ENCODE assay signal across 13 cellular contexts in genomic region chr1:16075337-16076002, GRCh38. TPM values are rescaled to one million over a fixed set of nuclear protein-coding genes. Genes with fewer than 3 reads are reported as not detected.
DNase-seq lines count a peak whose midpoint lies in the region; ATAC-seq lines count a peak whose summit lies in the region.
"Had no signal": no experiment of that assay in that cellular context is flagged by ENCODE, and none has a peak within 500 bp of the region (broad histone marks: within the 10 kb centered on the region; RNA-seq: fewer than 3 reads in every experiment).

No MANE protein-coding gene starts in this region.

- H3K4me3 Mint-ChIP-seq in activated CD8-positive, alpha-beta memory T cell treated with anti-CD3 and anti-CD28 coated beads, Interleukin-2, amount 10 ng/mL, durations not matched to agents 7 days and 5 days: no peak overlapping the region
- H3K4me3 Mint-ChIP-seq in T-helper 2 cell treated with Interferon-gamma antibody and Interleukin-4, amounts not matched to agents 5 μg/mL and 100 μg/mL, for 36 hours: no peak overlapping the region

- ATAC-seq in activated CD8-positive, alpha-beta memory T cell treated with anti-CD3 and anti-CD28 coated beads, Interleukin-2, amount 10 ng/mL, durations not matched to agents 7 days and 5 days: no peak

- no peaks in the 10 kb centered on the region for H3K9me3 ChIP-seq in SJSA1 (replicated peaks)
- no peaks in the 10 kb centered on the region for H3K9me3 ChIP-seq in trophoblast cell (ENCODE audit: insufficient read depth, low read depth, low read length)

- no peak overlapping the region for H2BK5ac ChIP-seq in trophoblast cell (ENCODE audit: low read depth, low read length, poor library complexity)

- peaks cover 32% of the 10 kb centered on the region for H3K27me3 Mint-ChIP-seq in activated CD8-positive, alpha-beta memory T cell treated with anti-CD3 and anti-CD28 coated beads, Interleukin-2, amount 10 ng/mL, durations not matched to agents 7 days and 5 days
- peaks cover 32% of the 10 kb centered on the region for H3K27me3 Mint-ChIP-seq in T-helper 2 cell treated with Interferon-gamma antibody and Interleukin-4, amounts not matched to agents 5 μg/mL and 100 μg/mL, for 36 hours (ENCODE audit: low read depth)

- H2AK5ac ChIP-seq in trophoblast cell (ENCODE audit: low read length): no peak overlapping the region

- no peaks in the 10 kb centered on the region for H3K36me3 ChIP-seq in SJSA1
- no peaks in the 10 kb centered on the region for H3K36me3 ChIP-seq in trophoblast cell (ENCODE audit: control insufficient read depth in 1 of 2, insufficient read depth in 2 of 2, low read length in 2 of 2)

- H3K18ac ChIP-seq in trophoblast cell (ENCODE audit: low read length): no peak overlapping the region

- peak; percentile 74 for DNase-seq in EL
- no peak for DNase-seq in SJSA1 (ENCODE audit: low read depth in 1 of 2, low spot score in 2 of 2)
- peak; percentile 72 for DNase-seq in glomerular visceral epithelial cell (ENCODE audit: extremely low spot score)
- DNase-seq in skeletal muscle cell (ENCODE audit: low read depth): peak; percentile 41
- DNase-seq in trophoblast cell: no peak
- no peak for DNase-seq in DMS114 treated with DMSO at 0.1 percent for 48 hours (lab: John Stamatoyannopoulos, UW; ENCODE audit: unreplicated experiment)
- no peak for DNase-seq in activated CD8-positive, alpha-beta memory T cell treated with anti-CD3 and anti-CD28 coated beads, Interleukin-2, amount 10 ng/mL, durations not matched to agents 7 days and 5 days
- DNase-seq in T-helper 2 cell treated with Interferon-gamma antibody and Interleukin-4, amounts not matched to agents 5 μg/mL and 100 μg/mL, for 36 hours (ENCODE audit: low spot score): no peak
- DNase-seq: glutamatergic neuron, NCI-H526 treated with DMSO at 0.1 percent for 48 hours, T-helper 2 cell had no signal

- H3K27me3 ChIP-seq in SJSA1 (replicated peaks) (no peaks in the 10 kb centered on the region; the same call in 1 of the 2 replicates), trophoblast cell (ENCODE audit: insufficient read depth, low read length) (peaks cover 14% of the 10 kb centered on the region)

- peaks cover 1% of the 10 kb centered on the region for H3K79me1 ChIP-seq in trophoblast cell (ENCODE audit: low read length)

- peaks cover 29% of the 10 kb centered on the region for H3K4me1 Mint-ChIP-seq in activated CD8-positive, alpha-beta memory T cell treated with anti-CD3 and anti-CD28 coated beads, Interleukin-2, amount 10 ng/mL, durations not matched to agents 7 days and 5 days
- H3K4me1 Mint-ChIP-seq in T-helper 2 cell treated with Interferon-gamma antibody and Interleukin-4, amounts not matched to agents 5 μg/mL and 100 μg/mL, for 36 hours (ENCODE audit: low read depth): peaks cover 9% of the 10 kb centered on the region

- H3K4me3 ChIP-seq in SJSA1: no peak overlapping the region
- no peak overlapping the region for H3K4me3 ChIP-seq in skeletal muscle cell (ENCODE audit: low read depth, low read length)
- no peak overlapping the region for H3K4me3 ChIP-seq in trophoblast cell (ENCODE audit: low read depth, low read length)

- CTCF ChIA-PET in activated CD8-positive, alpha-beta memory T cell treated with anti-CD3 and anti-CD28 coated beads, Interleukin-2, amount 10 ng/mL, durations not matched to agents 7 days and 5 days (lab: Charles Lee): interaction anchor here (0.6 to 1.5 kb wide), 4 partner anchors 10 to 545 kb away, joined by 3 to 9 read pairs (median 4); no protein-coding TSS in a partner anchor

- H2BK12ac ChIP-seq in trophoblast cell (ENCODE audit: low read length): no peak overlapping the region

- no peak overlapping the region for H3K4me2 ChIP-seq in trophoblast cell (ENCODE audit: low read length)

- H3K4ac ChIP-seq in trophoblast cell (ENCODE audit: low read depth, low read length): no peak overlapping the region

- WGBS in trophoblast cell (ENCODE audit: extremely low coverage, insufficient coverage, insufficient read length): no CpG with 5 or more reads among the region's 11 CpGs

- H3K9me3 Mint-ChIP-seq in activated CD8-positive, alpha-beta memory T cell treated with anti-CD3 and anti-CD28 coated beads, Interleukin-2, amount 10 ng/mL, durations not matched to agents 7 days and 5 days (ENCODE audit: low read depth): no peaks in the 10 kb centered on the region
- no peaks in the 10 kb centered on the region for H3K9me3 Mint-ChIP-seq in T-helper 2 cell treated with Interferon-gamma antibody and Interleukin-4, amounts not matched to agents 5 μg/mL and 100 μg/mL, for 36 hours

- no peak overlapping the region for H4K91ac ChIP-seq in trophoblast cell (ENCODE audit: low read depth, low read length)

- H3K14ac ChIP-seq in trophoblast cell (ENCODE audit: low read length): no peak overlapping the region

- H4K8ac ChIP-seq in trophoblast cell (ENCODE audit: low read depth, low read length): no peak overlapping the region

- no peaks in the 10 kb centered on the region for H3K79me2 ChIP-seq in trophoblast cell (ENCODE audit: control insufficient read depth, insufficient read depth, low read length, poor library complexity)

- no peak overlapping the region for H3K23ac ChIP-seq in trophoblast cell (ENCODE audit: low read length)

- H3K4me1 ChIP-seq in SJSA1 (replicated peaks) (peaks cover 35% of the 10 kb centered on the region), trophoblast cell (ENCODE audit: control insufficient read depth in 1 of 2, insufficient read depth in 2 of 2, low read length in 2 of 2) (peaks cover 9 to 11% of the 10 kb centered on the region in 2 experiments)

- no peak overlapping the region for H3K27ac Mint-ChIP-seq in activated CD8-positive, alpha-beta memory T cell treated with anti-CD3 and anti-CD28 coated beads, Interleukin-2, amount 10 ng/mL, durations not matched to agents 7 days and 5 days
- no peak overlapping the region for H3K27ac Mint-ChIP-seq in T-helper 2 cell treated with Interferon-gamma antibody and Interleukin-4, amounts not matched to agents 5 μg/mL and 100 μg/mL, for 36 hours

- no peak overlapping the region for H2AFZ ChIP-seq in trophoblast cell (ENCODE audit: insufficient read depth, low read length, poor library complexity)

- H3K27ac ChIP-seq in SJSA1 (peak overlapping the region; percentile 45), trophoblast cell (ENCODE audit: low read depth, low read length) (no peak overlapping the region)

- H4K12ac ChIP-seq in trophoblast cell (ENCODE audit: low read depth, low read length): no peak overlapping the region

- no peak overlapping the region for H3K9ac ChIP-seq in trophoblast cell (ENCODE audit: low read length)

- no peak overlapping the region for H2BK120ac ChIP-seq in trophoblast cell (ENCODE audit: insufficient read depth, low read length, poor library complexity)

- H3K36me3 Mint-ChIP-seq in activated CD8-positive, alpha-beta memory T cell treated with anti-CD3 and anti-CD28 coated beads, Interleukin-2, amount 10 ng/mL, durations not matched to agents 7 days and 5 days: no peaks in the 10 kb centered on the region
- H3K36me3 Mint-ChIP-seq in T-helper 2 cell treated with Interferon-gamma antibody and Interleukin-4, amounts not matched to agents 5 μg/mL and 100 μg/mL, for 36 hours (ENCODE audit: low read depth): no peaks in the 10 kb centered on the region

RNA-seq across cellular contexts. Expression of gene FAM131C, which starts 2.0 kb away (rescaled TPM):
- total RNA-seq in SJSA1 (2014; rRNA removed; shearing (Covaris generic)): 0.11 TPM in 1 of 2 replicates, not detected in the other
- 0.04 TPM in 2 replicates for polyA plus RNA-seq in trophoblast cell (2013)
- total RNA-seq in activated CD8-positive, alpha-beta memory T cell treated with anti-CD3 and anti-CD28 coated beads, Interleukin-2, amount 10 ng/mL, durations not matched to agents 7 days and 5 days: 1 to 10 TPM in 1 of 2 experiments, under 1 TPM in 1; 0.91 to 1.8 TPM

RNA-seq across cellular contexts. Expression of gene CLCNKB, which starts 31.9 kb away (rescaled TPM):
- total RNA-seq in SJSA1 (2014; rRNA removed; shearing (Covaris generic)): not detected in 2 replicates
- 0.17 and 0.18 TPM in 2 replicates for polyA plus RNA-seq in trophoblast cell (2013)
- not detected for total RNA-seq in activated CD8-positive, alpha-beta memory T cell treated with anti-CD3 and anti-CD28 coated beads, Interleukin-2, amount 10 ng/mL, durations not matched to agents 7 days and 5 days

RNA-seq across cellular contexts. Expression of gene CLCNKA, which starts 53.6 kb away (rescaled TPM):
- total RNA-seq in SJSA1 (2014; rRNA removed; shearing (Covaris generic)): not detected in 2 replicates
- 0.12 and 0.19 TPM in 2 replicates for polyA plus RNA-seq in trophoblast cell (2013)
- total RNA-seq in activated CD8-positive, alpha-beta memory T cell treated with anti-CD3 and anti-CD28 coated beads, Interleukin-2, amount 10 ng/mL, durations not matched to agents 7 days and 5 days: not detected
- total RNA-seq: temporal lobe had no signal

RNA-seq across cellular contexts. Expression of gene HSPB7, which starts 57.6 kb away (rescaled TPM):
- total RNA-seq in SJSA1 (2014; rRNA removed; shearing (Covaris generic)): not detected in 2 replicates
- polyA plus RNA-seq in trophoblast cell (2013): 3.0 and 3.8 TPM in 2 replicates
- not detected for total RNA-seq in activated CD8-positive, alpha-beta memory T cell treated with anti-CD3 and anti-CD28 coated beads, Interleukin-2, amount 10 ng/mL, durations not matched to agents 7 days and 5 days
- total RNA-seq: H1, temporal lobe had no signal
- polyA plus RNA-seq: H1 had no signal

Comparison
In these comparisons a context has a peak if more than half of its experiments do, and no peak if none do; other contexts are left out.
1. DNase-seq: peak in EL (single experiment), glomerular visceral epithelial cell (single experiment) and skeletal muscle cell (single experiment); none in SJSA1 (0 of 2), trophoblast cell (0 of 2), DMS114 treated with DMSO at 0.1 percent for 48 hours (single experiment), activated CD8-positive, alpha-beta memory T cell treated with anti-CD3 and anti-CD28 coated beads, Interleukin-2, amount 10 ng/mL, durations not matched to agents 7 days and 5 days (single experiment) and T-helper 2 cell treated with Interferon-gamma antibody and Interleukin-4, amounts not matched to agents 5 μg/mL and 100 μg/mL, for 36 hours (single experiment).